In genomic region chr10:44376504-44377099, GRCh38 we compare ENCODE assay signal across 35 cellular contexts. TPM values are rescaled to one million over a fixed set of nuclear protein-coding genes. Genes with fewer than 3 reads are reported as not detected.
DNase-seq lines count a peak whose midpoint lies in the region; ATAC-seq and TF ChIP-seq lines count a peak whose summit lies in the region.
"Had no signal": no experiment of that assay in that cellular context is flagged by ENCODE, and none has a peak within 500 bp of the region (broad histone marks: within the 10 kb centered on the region; RNA-seq: fewer than 3 reads in every experiment).

No MANE protein-coding gene starts in this region.

- no peak overlapping the region for H3K4me3 ChIP-seq in BJ (ENCODE audit: low read depth, low read length)
- no peak overlapping the region for H3K4me3 ChIP-seq in psoas muscle
- H3K4me3 ChIP-seq: colonic mucosa, suprapubic skin, upper lobe of right lung had no signal

- peaks cover 38% of the 10 kb centered on the region for H3K4me1 ChIP-seq in psoas muscle
- H3K4me1 ChIP-seq: Caco-2, colonic mucosa, upper lobe of right lung had no signal

- POLR2A ChIA-PET in BJ (lab: Charles Lee): interaction anchor here (0.6 kb wide), 1 partner anchor 10 kb away, joined by 4 read pairs; no protein-coding TSS in a partner anchor

- H3K27me3 ChIP-seq in BJ (ENCODE audit: control insufficient read depth, insufficient read depth, low read length) (no peaks in the 10 kb centered on the region), psoas muscle (ENCODE audit: insufficient read depth in 3 of 3, low read length in 2 of 3) (no peaks in the 10 kb centered on the region)
- H3K27me3 ChIP-seq: colonic mucosa, suprapubic skin, upper lobe of right lung had no signal

- DNase-seq in BJ (ENCODE audit: low read depth): peak; percentile 40
- peak; percentile 85 for DNase-seq in M059J (ENCODE audit: low read depth)
- DNase-seq in chondrocyte (ENCODE audit: low spot score): no peak
- DNase-seq in psoas muscle: no peak
- no peak for DNase-seq in G401 (ENCODE audit: low spot score)
- no peak for DNase-seq in activated CD8-positive, alpha-beta memory T cell treated with anti-CD3 and anti-CD28 coated beads, Interleukin-2, amount 50 U/mL, for 4 hours
- no peak for DNase-seq in islet precursor cell
- DNase-seq: 8988T; activated CD4-positive, alpha-beta T cell treated with anti-CD3 and anti-CD28 coated beads for 4 hours; activated CD8-positive, alpha-beta T cell treated with anti-CD3 and anti-CD28 coated beads, Interleukin-2, amount 10 ng/mL, durations not matched to agents 7 days and 5 days; activated T-cell treated with anti-CD3 and anti-CD28 coated beads for 4 hours; Caco-2; colonic mucosa; DND-41; effector CD4-positive, alpha-beta T cell; H7; KG1; naive thymus-derived CD8-positive, alpha-beta T cell; NCI-H1417; NCI-H2081; NCI-H345; nucleus accumbens; small intestine; stimulated activated naive CD4-positive, alpha-beta T cell treated with Interleukin-2 at 50 U/mL for 16 hours; T-helper 9 cell; upper lobe of right lung; WERI-Rb-1 had no signal

- in situ Hi-C loops in G401 (cut with HindIII; ENCODE audit: low sequenced_read_pairs): no loop called here

- H3K36me3 ChIP-seq in BJ (ENCODE audit: control insufficient read depth, insufficient read depth, low read length) (peaks cover 41% of the 10 kb centered on the region), psoas muscle (ENCODE audit: insufficient read depth in 1 of 2, low read depth in 1 of 2) (peaks cover 0 to 76% of the 10 kb centered on the region in 2 donors)
- H3K36me3 ChIP-seq: colonic mucosa, upper lobe of right lung, WERI-Rb-1 had no signal

- no peaks in the 10 kb centered on the region for H3K27me3 Mint-ChIP-seq in chondrocyte (ENCODE audit: low read depth)

- ATAC-seq in psoas muscle (peak in 3 of 4 donors; percentile 21 to 63 (median 61)), GM18498 (IDR thresholded peaks at IDR 0.05; ENCODE audit: unreplicated experiment) (no peak)
- ATAC-seq: activated CD8-positive, alpha-beta T cell treated with anti-CD3 and anti-CD28 coated beads, Interleukin-2, amount 10 ng/mL, durations not matched to agents 7 days and 5 days; naive thymus-derived CD8-positive, alpha-beta T cell; Panc1; upper lobe of right lung had no signal

- CTCF ChIA-PET in BJ (lab: Yijun Ruan, JAX): interaction anchor here (0.9 to 1.2 kb wide), 2 partner anchors 41 to 482 kb away, joined by 3 read pairs; no protein-coding TSS in a partner anchor

- H3K27ac Mint-ChIP-seq in chondrocyte (ENCODE audit: unreplicated experiment): peak overlapping the region; percentile 45
- H3K27ac Mint-ChIP-seq: activated CD8-positive, alpha-beta T cell treated with anti-CD3 and anti-CD28 coated beads, Interleukin-2, amount 10 ng/mL, durations not matched to agents 7 days and 5 days; activated naive CD4-positive, alpha-beta T cell treated with anti-CD3 and anti-CD28 coated beads, Interleukin-2, amount 50 U/mL, for 24 hours; activated T-helper 2 cell treated with anti-CD3 and anti-CD28 coated beads, Interferon-gamma antibody, Interleukin-2, Interleukin-4, amounts not matched to agents 10 μg/mL and 5 μg/mL and 100 μg/mL, durations not matched to agents 14 hours and 24 hours and 36 hours; CD14-positive monocyte; mesothelial cell of epicardium; naive thymus-derived CD8-positive, alpha-beta T cell had no signal

- peaks cover 9% of the 10 kb centered on the region for H3K36me3 Mint-ChIP-seq in chondrocyte (ENCODE audit: low read depth)
- H3K36me3 Mint-ChIP-seq: activated naive CD4-positive, alpha-beta T cell treated with anti-CD3 and anti-CD28 coated beads, Interleukin-2, amount 50 U/mL, for 24 hours; CD14-positive monocyte; mesothelial cell of epicardium; naive thymus-derived CD8-positive, alpha-beta T cell had no signal

- no peaks in the 10 kb centered on the region for H3K9me3 Mint-ChIP-seq in chondrocyte (ENCODE audit: low read depth)
- H3K9me3 Mint-ChIP-seq: activated naive CD4-positive, alpha-beta T cell treated with anti-CD3 and anti-CD28 coated beads, Interleukin-2, amount 50 U/mL, for 24 hours; activated T-helper 2 cell treated with anti-CD3 and anti-CD28 coated beads, Interferon-gamma antibody, Interleukin-2, Interleukin-4, amounts not matched to agents 10 μg/mL and 5 μg/mL and 100 μg/mL, durations not matched to agents 14 hours and 24 hours and 36 hours; mesothelial cell of epicardium; naive thymus-derived CD8-positive, alpha-beta T cell had no signal

- WGBS in psoas muscle, 3 donors: 30 to 39% (median 32%) methylated on average over 7 of the region's 7 CpGs

- no peak overlapping the region for H3K4me3 Mint-ChIP-seq in chondrocyte (ENCODE audit: unreplicated experiment)
- H3K4me3 Mint-ChIP-seq: activated CD8-positive, alpha-beta T cell treated with anti-CD3 and anti-CD28 coated beads, Interleukin-2, amount 10 ng/mL, durations not matched to agents 7 days and 5 days; activated naive CD4-positive, alpha-beta T cell treated with anti-CD3 and anti-CD28 coated beads, Interleukin-2, amount 50 U/mL, for 24 hours; CD14-positive monocyte; mesothelial cell of epicardium; naive thymus-derived CD8-positive, alpha-beta T cell had no signal

- no peak for TF ChIP-seq CTCF in BJ (IDR thresholded peaks at IDR 0.05; ENCODE audit: insufficient read depth, low read depth, low read length)
- TF ChIP-seq CTCF in chondrocyte (IDR thresholded peaks at IDR 0.05): no peak
- TF ChIP-seq CTCF in psoas muscle (IDR thresholded peaks at IDR 0.05): no peak

- peaks cover 6% of the 10 kb centered on the region for H3K4me1 Mint-ChIP-seq in chondrocyte (ENCODE audit: low read depth)
- H3K4me1 Mint-ChIP-seq: activated naive CD4-positive, alpha-beta T cell treated with anti-CD3 and anti-CD28 coated beads, Interleukin-2, amount 50 U/mL, for 24 hours had no signal

- H3K9me3 ChIP-seq in psoas muscle: no peaks in the 10 kb centered on the region
- H3K9me3 ChIP-seq: Caco-2, colonic mucosa, suprapubic skin, upper lobe of right lung had no signal

- no peak overlapping the region for H3K27ac ChIP-seq in psoas muscle
- H3K27ac ChIP-seq: colonic mucosa, HL-60, suprapubic skin, upper lobe of right lung, WERI-Rb-1 had no signal

- intact Hi-C loops in psoas muscle (cut with DNase I): loop anchor here in 1 of 2 donors (5.0 to 10.0 kb wide), 2 partner anchors 34 to 322 kb away; no protein-coding TSS in a partner anchor

RNA-seq across cellular contexts. Expression of gene CXCL12, which starts 8.3 kb away (rescaled TPM):
- polyA plus RNA-seq in BJ (2011; rRNA removed) (201 and 217 TPM in 2 replicates), psoas muscle (10 to 100 TPM; 16.1 to 40.4 (median 23.6) TPM)
- polyA minus RNA-seq in BJ (2011; rRNA and poly(A)+ RNA removed): 103 and 113 TPM in 2 replicates
- 0.81 and 0.96 TPM in 2 replicates for total RNA-seq in M059J (2014; rRNA removed; shearing (Covaris generic))
- total RNA-seq in chondrocyte (22.7 to 69.4 TPM (median 65.5 TPM) in 3 replicates), psoas muscle (10 to 100 TPM; 24.4 to 84.4 (median 64.9) TPM)
- total RNA-seq in G401 (2014; rRNA removed; shearing (Covaris generic)): not detected in 2 replicates
- total RNA-seq: activated CD8-positive, alpha-beta T cell treated with anti-CD3 and anti-CD28 coated beads, Interleukin-2, amount 10 ng/mL, durations not matched to agents 7 days and 5 days; activated T-helper 2 cell treated with anti-CD3 and anti-CD28 coated beads, Interferon-gamma antibody, Interleukin-2, Interleukin-4, amounts not matched to agents 10 μg/mL and 5 μg/mL and 100 μg/mL, durations not matched to agents 14 hours and 24 hours and 36 hours; naive thymus-derived CD8-positive, alpha-beta T cell had no signal
- polyA plus RNA-seq: CD14-positive monocyte; naive thymus-derived CD8-positive, alpha-beta T cell had no signal

Comparison
In these comparisons a context has a peak if more than half of its experiments do, and no peak if none do; other contexts are left out.
1. DNase-seq: peak in BJ (single experiment) and M059J (single experiment); none in chondrocyte (single experiment), psoas muscle (0 of 2), G401 (single experiment), activated CD8-positive, alpha-beta memory T cell treated with anti-CD3 and anti-CD28 coated beads, Interleukin-2, amount 50 U/mL, for 4 hours (single experiment) and islet precursor cell (single experiment).
2. RNA of gene CXCL12, which starts 8.3 kb away (total RNA-seq): 24.4 to 84.4 TPM in psoas muscle and 22.7 to 69.4 TPM in chondrocyte; 0.81 to 0.96 TPM in M059J and not detected in G401; every median in the first group is over 10 times any median in the second.